25 cellular contexts compared by ENCODE assay signal in the genomic region with DNA sequence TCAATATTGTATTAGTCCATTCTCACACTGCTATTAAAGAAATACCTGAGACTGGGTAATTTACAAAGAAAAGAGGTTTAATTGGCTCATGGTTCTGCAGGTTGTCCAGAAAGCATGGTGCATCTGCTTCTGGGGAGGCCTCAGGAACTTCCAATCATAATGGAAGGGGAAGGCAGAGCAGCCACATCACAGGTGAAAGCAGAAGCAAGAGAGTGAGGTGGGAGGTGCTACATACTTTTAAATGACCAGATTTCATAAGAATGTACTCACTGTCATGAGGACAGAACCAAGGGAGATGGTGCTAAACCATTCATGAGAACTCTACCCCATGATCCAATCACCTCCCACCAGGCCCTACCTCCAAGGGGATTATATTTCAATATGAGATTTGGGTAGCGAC.
"Had no signal": no experiment of that assay in that cellular context is flagged by ENCODE, and none has a peak within 500 bp of the region (broad histone marks: within the 10 kb centered on the region; RNA-seq: fewer than 3 reads in every experiment).

No MANE protein-coding gene starts in this region.

- H3K27me3 ChIP-seq: SJSA1 had no signal

- H3K4me3 Mint-ChIP-seq: IgD-negative memory B cell had no signal

- H3K4me1 ChIP-seq: SJSA1 had no signal

- H3K27ac ChIP-seq: HL-60, KMS-11, SJSA1, SK-N-MC had no signal

- DNase-seq: Kasumi-1, MM.1S, NCI-H1092 treated with DMSO at 0.1 percent for 48 hours, NCI-H1436, NCI-H187, NCI-H2029, NCI-H2081 treated with DMSO at 0.1 percent for 48 hours, NCI-H2171, NCI-H226, NCI-H446, NCI-H510A, NCI-H524 treated with DMSO at 0.1 percent for 48 hours, NCI-H69, NCI-H774, Right ventricle myocardium superior, RPMI8226, SIG-M5 had no signal

- H3K9me3 ChIP-seq: SJSA1 had no signal

- H3K4me3 ChIP-seq: K562, SJSA1, SK-N-MC had no signal

- H3K27me3 Mint-ChIP-seq: IgD-negative memory B cell had no signal

- FAIRE-seq: HTR-8/SVneo, K562, RCC 7860 had no signal

- ATAC-seq: K562 had no signal

- H3K36me3 ChIP-seq: SJSA1 had no signal

- H3K9me3 Mint-ChIP-seq: IgD-negative memory B cell had no signal
